ENCODE assay signal across 8 cellular contexts in the genomic region with DNA sequence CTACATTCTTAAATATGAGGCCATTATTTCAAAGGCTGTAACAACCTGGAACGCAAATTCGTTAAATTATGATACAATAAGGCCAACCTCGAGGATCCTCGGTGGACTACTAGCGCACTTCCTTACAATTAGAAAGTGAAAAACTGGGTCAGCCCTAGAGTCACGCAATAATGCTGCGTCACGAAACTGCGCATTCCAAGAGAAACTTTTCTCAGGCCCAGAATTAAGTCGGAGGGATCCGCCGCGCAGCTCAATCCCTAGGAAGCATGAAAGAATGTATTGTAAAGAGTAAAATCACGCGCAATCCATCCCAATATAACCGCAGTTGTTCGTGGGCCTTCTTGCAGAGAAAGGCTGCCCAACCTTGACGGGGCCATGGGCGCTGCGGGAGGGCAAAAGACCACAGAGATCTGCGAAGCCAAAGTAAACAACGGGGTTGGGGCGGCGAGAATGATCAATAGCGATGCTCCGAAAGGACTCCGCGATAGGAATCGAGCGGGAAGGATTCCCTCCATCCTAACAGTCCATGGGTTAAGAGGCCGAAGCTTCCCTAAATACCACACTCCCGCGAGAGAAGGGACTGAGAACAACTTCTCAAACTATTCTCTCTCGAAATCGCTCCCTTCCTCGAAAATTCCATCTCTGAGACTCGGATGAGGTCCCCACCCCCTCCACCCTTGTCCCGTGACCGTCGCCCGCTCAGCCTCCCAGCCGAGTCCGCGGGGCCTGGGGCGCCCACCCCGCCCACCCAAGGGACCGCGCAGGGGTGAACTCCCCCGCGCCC. TPM values are rescaled to one million over a fixed set of nuclear protein-coding genes. Genes with fewer than 3 reads are reported as not detected.
DNase-seq lines count a peak whose midpoint lies in the region; ATAC-seq and TF ChIP-seq lines count a peak whose summit lies in the region.

No MANE protein-coding gene starts in this region.

- DNase-seq in AG10803 (ENCODE audit: low read depth) (peak; percentile 91), HCEC 1CT (peak; percentile 81), RWPE1 (ENCODE audit: low spot score) (peak; percentile 58), superior temporal gyrus (ENCODE audit: extremely low spot score) (peak; percentile 86), NCI-H1694 (lab: John Stamatoyannopoulos, UW) (no peak)
- peak; percentile 42 for DNase-seq in activated naive CD4-positive, alpha-beta T cell treated with anti-CD3 and anti-CD28 coated beads, Interleukin-2, amount 50 U/mL, for 16 hours

- no peaks in the 10 kb centered on the region for H3K9me3 ChIP-seq in gastroesophageal sphincter
- no peaks in the 10 kb centered on the region for H3K9me3 ChIP-seq in neural cell (ENCODE audit: low read length)

- peak; percentile 49 to 52 for TF ChIP-seq POLR2A in gastroesophageal sphincter (IDR thresholded peaks at IDR 0.05)

- TF ChIP-seq CTCF in AG10803 (conservative IDR thresholded peaks at IDR 0.05; ENCODE audit: low read length): no peak
- no peak for TF ChIP-seq CTCF in RWPE1 (conservative IDR thresholded peaks at IDR 0.05; ENCODE audit: low read depth)
- no peak for TF ChIP-seq CTCF in gastroesophageal sphincter (IDR thresholded peaks at IDR 0.05)
- no peak for TF ChIP-seq CTCF in neural cell (IDR thresholded peaks at IDR 0.05; ENCODE audit: poor library complexity, severe bottlenecking)

- TF ChIP-seq RAD21 in neural cell (conservative IDR thresholded peaks at IDR 0.05): no peak

- peak; percentile 59 for ATAC-seq in gastroesophageal sphincter

- no peaks in the 10 kb centered on the region for H3F3A ChIP-seq in neural cell (ENCODE audit: insufficient read depth, low read length, poor library complexity, severe bottlenecking)

- peaks cover 38% of the 10 kb centered on the region for H3K79me2 ChIP-seq in neural cell (replicated peaks; ENCODE audit: insufficient read depth, low read length)

- H3K4me2 ChIP-seq in neural cell (ENCODE audit: low read length): peak overlapping the region; percentile 83

- 0 to 1% methylated on average over 25 to 28 of the region's 50 CpGs for WGBS in gastroesophageal sphincter (ENCODE audit: low coverage in 1 of 2), 2 donors

- H3K4me3 ChIP-seq in AG10803 (ENCODE audit: low read length) (peak overlapping the region; percentile 89), gastroesophageal sphincter (peak overlapping the region; percentile 74 to 98), neural cell (ENCODE audit: low read length) (peak overlapping the region; percentile 83)

- TF ChIP-seq EP300 in gastroesophageal sphincter (IDR thresholded peaks at IDR 0.05) (no peak), neural cell (conservative IDR thresholded peaks at IDR 0.05; ENCODE audit: poor library complexity, severe bottlenecking) (no peak)

- no peaks in the 10 kb centered on the region for H3K27me3 ChIP-seq in gastroesophageal sphincter
- H3K27me3 ChIP-seq in neural cell (ENCODE audit: insufficient read depth, low read depth, low read length): no peaks in the 10 kb centered on the region

- no peaks in the 10 kb centered on the region for H3K36me3 ChIP-seq in gastroesophageal sphincter
- H3K36me3 ChIP-seq in neural cell (ENCODE audit: insufficient read depth, low read length): no peaks in the 10 kb centered on the region

- H4K20me1 ChIP-seq in neural cell (ENCODE audit: insufficient read depth): no peaks in the 10 kb centered on the region

- POLR2A ChIA-PET in RWPE1 (lab: Yijun Ruan, JAX; ENCODE audit: low non-redundant PET): no interaction called here

- H3K27ac ChIP-seq in RWPE1: peak overlapping the region; percentile 97
- peak overlapping the region; percentile 96 to 100 (median 98) for H3K27ac ChIP-seq in gastroesophageal sphincter
- H3K27ac ChIP-seq in neural cell (ENCODE audit: low read length): peak overlapping the region; percentile 92

- H3K4me1 ChIP-seq in gastroesophageal sphincter: peaks cover 0 to 44% (median 0%) of the 10 kb centered on the region in 3 donors

- H3K9me2 ChIP-seq in neural cell (ENCODE audit: insufficient read depth, low read length): no peaks in the 10 kb centered on the region

- H3K9ac ChIP-seq in neural cell (ENCODE audit: low read length): peak overlapping the region; percentile 91

- CTCF ChIA-PET in RWPE1 (lab: Yijun Ruan, JAX): no interaction called here

- peak overlapping the region; percentile 74 for H2AFZ ChIP-seq in neural cell (ENCODE audit: low read depth, low read length)

TF ChIP-seq in neural cell, 6 proteins besides CTCF, POLR2A, EP300 and RAD21:
- TF ChIP-seq POLR2AphosphoS5 (IDR thresholded peaks at IDR 0.05) (peak; percentile 43), SMC3 (conservative IDR thresholded peaks at IDR 0.05; ENCODE audit: poor library complexity) (no peak)

RNA-seq across cellular contexts. Expression of a gene that starts 0.6 kb away (rescaled TPM):
- 100 to 1,000 TPM; 113 to 173 (median 128) TPM for total RNA-seq in gastroesophageal sphincter
- 45.3 and 52.4 TPM in 2 replicates for polyA plus RNA-seq in neural cell
- 35.1 and 47.0 TPM in 2 replicates for polyA minus RNA-seq in neural cell

RNA-seq across cellular contexts. Expression of a gene that starts 48.0 kb away (rescaled TPM):
- total RNA-seq in gastroesophageal sphincter: 1 to 10 TPM in 1 of 4 donors, under 1 TPM in 2, not detected in 1; 0.46 to 5.6 (median 0.94) TPM
- 3.8 and 6.9 TPM in 2 replicates for polyA plus RNA-seq in neural cell
- polyA minus RNA-seq in neural cell: 2.2 and 4.7 TPM in 2 replicates
